ENCODE assay signal across 11 cellular contexts in the genomic region with DNA sequence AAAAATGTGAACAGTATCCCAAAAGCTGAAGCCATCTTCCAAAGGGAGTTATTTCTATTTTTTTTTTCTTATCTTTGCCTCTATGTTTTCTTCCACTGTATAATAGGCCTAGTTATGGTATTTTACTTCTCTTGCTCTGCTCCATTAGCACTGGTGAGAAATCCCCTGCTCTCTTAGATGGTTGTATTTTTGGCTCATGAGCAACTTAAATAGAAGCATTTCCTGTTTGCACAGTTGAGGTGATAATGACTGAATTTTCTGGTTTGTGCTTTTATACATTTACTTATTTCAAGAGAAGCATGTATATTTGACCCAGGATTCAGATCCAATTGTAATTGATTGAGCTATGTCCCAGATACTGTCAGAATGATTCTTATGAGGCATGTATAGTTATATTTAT.
DNase-seq lines count a peak whose midpoint lies in the region; ATAC-seq and TF ChIP-seq lines count a peak whose summit lies in the region.
"Had no signal": no experiment of that assay in that cellular context is flagged by ENCODE, and none has a peak within 500 bp of the region (broad histone marks: within the 10 kb centered on the region; RNA-seq: fewer than 3 reads in every experiment).

No MANE protein-coding gene starts in this region.

- TF ChIP-seq CTCF in GM10266 (IDR thresholded peaks at IDR 0.05; ENCODE audit: control insufficient read depth, insufficient read depth, low read depth, missing control alignments) (no peak), KMS-11 (conservative IDR thresholded peaks at IDR 0.05; ENCODE audit: low read depth, low read length) (no peak), tibial nerve (IDR thresholded peaks at IDR 0.05) (no peak)

- DNase-seq in GM10266 (ENCODE audit: extremely low spot score) (peak; percentile 32), left colon (no peak), MV-4-11 (lab: John Stamatoyannopoulos, UW) (no peak), tibial nerve (ENCODE audit: low spot score in 2 of 2) (no peak), occipital lobe (lab: John Stamatoyannopoulos, UW) (no peak)
- DNase-seq: IMR-90, NCI-H446 treated with DMSO at 0.1 percent for 48 hours had no signal

- ATAC-seq in GM19351 (IDR thresholded peaks at IDR 0.05; ENCODE audit: unreplicated experiment) (peak; percentile 98), HG02870 (IDR thresholded peaks at IDR 0.05; ENCODE audit: unreplicated experiment) (peak; percentile 99), left colon (no peak)

- H3K27ac ChIP-seq in KMS-11 (no peak overlapping the region), tibial nerve (no peak overlapping the region)
- H3K27ac ChIP-seq: coronary artery had no signal

- H3K9ac ChIP-seq in KMS-11 = no peak overlapping the region

- H3K4me1 ChIP-seq in KMS-11 (ENCODE audit: low read depth, poor library complexity, severe bottlenecking) = peaks cover 10% of the 10 kb centered on the region
- H3K4me1 ChIP-seq in tibial nerve = no peaks in the 10 kb centered on the region

- peaks cover 0 to 6% (median 0%) of the 10 kb centered on the region in 4 donors for H3K9me3 ChIP-seq in tibial nerve

- H3K27me3 ChIP-seq in KMS-11 (ENCODE audit: insufficient read depth, low read depth) = no peaks in the 10 kb centered on the region
- no peaks in the 10 kb centered on the region for H3K27me3 ChIP-seq in tibial nerve

- H4K20me1 ChIP-seq in KMS-11 (ENCODE audit: insufficient read depth) = no peaks in the 10 kb centered on the region

- H3K4me3 ChIP-seq in KMS-11 (IDR thresholded peaks at IDR 0.05; ENCODE audit: insufficient read depth, low read depth, low read length) (no peak overlapping the region), tibial nerve (no peak overlapping the region)
- H3K4me3 ChIP-seq: coronary artery had no signal

- TF ChIP-seq POLR2A in tibial nerve (IDR thresholded peaks at IDR 0.05) = no peak

- no peaks in the 10 kb centered on the region for H3K36me3 ChIP-seq in KMS-11 (ENCODE audit: insufficient read depth)
- no peaks in the 10 kb centered on the region for H3K36me3 ChIP-seq in tibial nerve

- no peak overlapping the region for H3K4me2 ChIP-seq in KMS-11

- H2AFZ ChIP-seq in KMS-11 (ENCODE audit: low read depth) = 0 out of 2 replicates have a peak overlapping the region, but pooled peaks have one; percentile 9

- H3K79me2 ChIP-seq in KMS-11 (ENCODE audit: insufficient read depth, low read depth) = no peaks in the 10 kb centered on the region

- intact Hi-C loops in left colon (cut with DNase I, micrococcal nuclease) = no loop called here

- no peak for TF ChIP-seq EP300 in tibial nerve (IDR thresholded peaks at IDR 0.05)
